ENCODE assay signal across 9 cellular contexts in genomic region chr11:119016216-119017009, GRCh38. TPM values are rescaled to one million over a fixed set of nuclear protein-coding genes. Genes with fewer than 3 reads are reported as not detected.
A peak's percentile ranks its signal among the peaks of the same experiment; 100 is the strongest.
DNase-seq lines count a peak whose midpoint lies in the region; ATAC-seq, FAIRE-seq and TF ChIP-seq lines count a peak whose summit lies in the region.
"Had no signal": no experiment of that assay in that cellular context is flagged by ENCODE, and none has a peak within 500 bp of the region (broad histone marks: within the 10 kb centered on the region; RNA-seq: fewer than 3 reads in every experiment).

No MANE protein-coding gene starts in this region.

- no peak overlapping the region for H2BK12ac ChIP-seq in H1 (ENCODE audit: low read depth, low read length)

- no peak overlapping the region for H4K8ac ChIP-seq in H1 (ENCODE audit: extremely low read depth, insufficient read depth, low read length)

- no peaks in the 10 kb centered on the region for H3K9me3 Mint-ChIP-seq in progenitor cell of endocrine pancreas (ENCODE audit: low read depth)

- no peak overlapping the region for H3K18ac ChIP-seq in H1 (ENCODE audit: extremely low read depth, low read length)

- peak overlapping the region; percentile 99 for H3K9ac ChIP-seq in PC-3 (ENCODE audit: low read length)
- H3K9ac ChIP-seq in H1 (replicated peaks in 1 of 4; ENCODE audit: extremely low read depth in 1 of 4, low read depth in 3 of 4, low read length in 3 of 4) = no peak overlapping the region

- H2AFZ ChIP-seq in PC-3 (ENCODE audit: low read length) (no peak overlapping the region), H1 (ENCODE audit: low read length) (no peak overlapping the region)

- no peak overlapping the region for H3K23ac ChIP-seq in H1 (ENCODE audit: insufficient read length)

- H3K4me1 Mint-ChIP-seq in progenitor cell of endocrine pancreas (ENCODE audit: low read depth) = peaks cover 19% of the 10 kb centered on the region

- H2BK15ac ChIP-seq in H1 (ENCODE audit: low read length) = no peak overlapping the region

- CTCF ChIA-PET in PC-3 (lab: Charles Lee) (no interaction called here), H1 (lab: Charles Lee; ENCODE audit: partially characterized antibody) (interaction anchor here (0.7 to 1.8 kb wide), 9 partner anchors 9 to 298 kb away, joined by 3 to 5 read pairs (median 4); no protein-coding TSS in a partner anchor)

- H3K4me3 Mint-ChIP-seq in progenitor cell of endocrine pancreas (ENCODE audit: low read depth) = peak overlapping the region; percentile 100

- no peak for FAIRE-seq in H1 (lab: Jason Lieb, UNC)

- H3K79me2 ChIP-seq in PC-3 (ENCODE audit: low read length) (peaks cover 63% of the 10 kb centered on the region), H1 (ENCODE audit: control insufficient read depth in 1 of 2, insufficient read depth in 2 of 2, low read length in 2 of 2) (peaks cover 15 to 48% of the 10 kb centered on the region in 2 experiments; a peak in 3 of 4 replicates)

- H3K36me3 Mint-ChIP-seq in progenitor cell of endocrine pancreas (ENCODE audit: insufficient read depth) = peaks cover 28% of the 10 kb centered on the region

- no peak overlapping the region for H3K4ac ChIP-seq in H1 (replicated peaks; ENCODE audit: insufficient read length, low read depth, low read length)

- peak overlapping the region; percentile 94 for H3K4me3 ChIP-seq in GM12865 (ENCODE audit: low read depth, low read length)
- peak overlapping the region; percentile 98 for H3K4me3 ChIP-seq in PC-3 (ENCODE audit: low read length)
- peak overlapping the region; percentile 93 to 99 (median 95); a peak in 4 of 8 replicates for H3K4me3 ChIP-seq in H1 (ENCODE audit: extremely low read depth in 1 of 4, insufficient read depth in 2 of 4, low read depth in 3 of 4, low read length in 4 of 4)
- H3K4me3 ChIP-seq in heart right ventricle = peak overlapping the region in 4 of 10 donors; percentile 82 to 87 (median 84)

- no peak overlapping the region for H2BK120ac ChIP-seq in H1 (replicated peaks; ENCODE audit: low read depth, low read length)

- H3K27me3 Mint-ChIP-seq in progenitor cell of endocrine pancreas = no peaks in the 10 kb centered on the region

- no peaks in the 10 kb centered on the region for H3K9me2 ChIP-seq in PC-3 (replicated peaks; ENCODE audit: low read length)

- DNase-seq in GM12865 (ENCODE audit: low read depth) (no peak), PC-3 (no peak), H1 (ENCODE audit: low read depth in 1 of 2, low spot score in 2 of 2) (no peak), progenitor cell of endocrine pancreas (ENCODE audit: low spot score, unreplicated experiment) (no peak), heart right ventricle (no peak), RKO (ENCODE audit: low spot score) (no peak), activated gamma-delta T cell treated with Interleukin-2 at 50 U/mL for 16 hours (no peak)
- DNase-seq: NCI-H510A had no signal

- H4K91ac ChIP-seq in H1 (replicated peaks; ENCODE audit: insufficient read length, low read length) = no peak overlapping the region

- no peak for ATAC-seq in PC-3
- ATAC-seq in HG02885 (IDR thresholded peaks at IDR 0.05; ENCODE audit: poor library complexity, unreplicated experiment) = no peak
- no peak for ATAC-seq in heart right ventricle

- TF ChIP-seq POLR2A in H1 (IDR thresholded peaks at IDR 0.05; ENCODE audit: control extremely low read depth in 1 of 2, low read depth in 2 of 2, low read length in 2 of 2) = peak in 1 of 2 experiments; percentile 69; a peak in 1 of 3 replicates

- TF ChIP-seq CTCF in GM12865 (IDR thresholded peaks at IDR 0.05; ENCODE audit: insufficient read depth, low read depth, low read length, missing control alignments) = no peak
- TF ChIP-seq CTCF in PC-3 (conservative IDR thresholded peaks at IDR 0.05; ENCODE audit: low read depth, low read length) = no peak
- no peak for TF ChIP-seq CTCF in H1 (IDR thresholded peaks at IDR 0.05; ENCODE audit: control extremely low read depth in 1 of 3, insufficient read depth in 1 of 3, low read depth in 1 of 3, low read length in 3 of 3)
- no peak for TF ChIP-seq CTCF in progenitor cell of endocrine pancreas (IDR thresholded peaks at IDR 0.05; ENCODE audit: unreplicated experiment)
- no peak for TF ChIP-seq CTCF in heart right ventricle (IDR thresholded peaks at IDR 0.05)

- TF ChIP-seq EP300 in H1 (IDR thresholded peaks at IDR 0.05; ENCODE audit: borderline replicate concordance in 1 of 2, low read depth in 2 of 2, low read length in 2 of 2) = no peak

- no peak for TF ChIP-seq RAD21 in H1 (IDR thresholded peaks at IDR 0.05 in 1 of 2, conservative IDR thresholded peaks at IDR 0.05 in 1 of 2; ENCODE audit: low read depth in 2 of 2, low read length in 2 of 2)

- H4K5ac ChIP-seq in H1 (ENCODE audit: insufficient read length, low read depth, low read length) = no peak overlapping the region

- WGBS in H1 (ENCODE audit: extremely low coverage in 1 of 2, insufficient coverage in 1 of 2, insufficient read length in 1 of 2, insufficient replicate concordance in 2 of 2, low coverage in 1 of 2, low lambda C conversion rate in 2 of 2, missing lambda C conversion rate in 1 of 2), 2 experiments = 93% methylated on average over 14 of the region's 14 CpGs; no CpG with 5 or more reads in 1 of the 2 experiments
- whole genome bisulfite sequencing in heart right ventricle, 2 donors = 77 to 78% methylated on average over 14 of the region's 14 CpGs

- no peak overlapping the region for H2BK5ac ChIP-seq in H1 (ENCODE audit: low read depth, low read length)

- H3K79me1 ChIP-seq in H1 (ENCODE audit: low read depth, low read length) = peaks cover 5% of the 10 kb centered on the region

- H3K27ac ChIP-seq in PC-3 (ENCODE audit: low read length) = no peak overlapping the region
- H3K27ac ChIP-seq in H1 (ENCODE audit: low read depth, low read length) = no peak overlapping the region; the same call in 1 of the 2 replicates
- H3K27ac ChIP-seq in heart right ventricle = peak overlapping the region in 2 of 10 donors; percentile 93 to 94

- H3K27ac Mint-ChIP-seq in progenitor cell of endocrine pancreas = peak overlapping the region; percentile 29

- H2BK20ac ChIP-seq in H1 (ENCODE audit: low read length) = no peak overlapping the region

- H3K4me1 ChIP-seq in PC-3 (ENCODE audit: insufficient read depth, low read length) = peaks cover 29% of the 10 kb centered on the region
- peaks cover 0 to 9% (median 2%) of the 10 kb centered on the region in 4 experiments; a peak in 4 of 7 replicates for H3K4me1 ChIP-seq in H1 (replicated peaks in 1 of 4; ENCODE audit: control insufficient read depth in 3 of 4, insufficient read depth in 4 of 4, low read length in 3 of 4)
- H3K4me1 ChIP-seq in heart right ventricle = peaks cover 5 to 47% (median 41%) of the 10 kb centered on the region in 9 donors

- H3K36me3 ChIP-seq in PC-3 (ENCODE audit: low read depth, low read length) (peaks cover 46% of the 10 kb centered on the region), H1 (ENCODE audit: control insufficient read depth in 2 of 4, insufficient read depth in 4 of 4, low read length in 3 of 4) (peaks cover 28 to 63% (median 46%) of the 10 kb centered on the region in 4 experiments), heart right ventricle (peaks cover 0 to 73% (median 21%) of the 10 kb centered on the region in 9 donors)

- H4K20me1 ChIP-seq in PC-3 (ENCODE audit: low read length) (peaks cover 31% of the 10 kb centered on the region), H1 (replicated peaks in 1 of 2; ENCODE audit: control insufficient read depth in 1 of 2, insufficient read depth in 2 of 2, low read length in 2 of 2) (peaks cover 3 to 8% of the 10 kb centered on the region in 2 experiments)

- POLR2A ChIA-PET in PC-3 (lab: Charles Lee; ENCODE audit: unreplicated experiment) (interaction anchor here (0.7 kb wide), 1 partner anchor 22 kb away, joined by 3 read pairs; no protein-coding TSS in a partner anchor), H1 (lab: Charles Lee; ENCODE audit: partially characterized antibody) (interaction anchor here (0.6 to 18.5 kb wide), 21 partner anchors 9 to 115 kb away, joined by 3 to 264 read pairs (median 4); partner anchors contain the start of genes C2CD2L, CENATAC, SLC37A4 and VPS11)

- no TSS peak for BruUV-seq in PC-3 (replicated peaks; lab: Mats Ljungman, UMichigan)

- no peak overlapping the region for H2AK5ac ChIP-seq in H1 (ENCODE audit: low read depth, low read length)

- H3K23me2 ChIP-seq in H1 (ENCODE audit: low read depth, low read length) = no peaks in the 10 kb centered on the region; the same call in 1 of the 2 replicates

- H3K4me2 ChIP-seq in PC-3 (ENCODE audit: low read length) (peak overlapping the region; percentile 94), H1 (ENCODE audit: insufficient read depth in 1 of 2, low read depth in 2 of 2, low read length in 2 of 2) (peak overlapping the region; percentile 68 to 75)

- intact Hi-C loops in PC-3 (cut with micrococcal nuclease) (loop anchor here (5.0 kb wide), 1 partner anchor 41 kb away; the partner anchor contains the start of gene HYOU1), heart right ventricle (cut with DNase I) (loop anchor here in 2 of 10 donors (5.0 to 10.0 kb wide), 2 partner anchors 48 to 86 kb away; partner anchors contain the start of genes DPAGT1 (in 1 of the 2) and VPS11 (in 1 of the 2))

- H3K14ac ChIP-seq in H1 (ENCODE audit: insufficient read length) = no peak overlapping the region

- H3F3A ChIP-seq in PC-3 (ENCODE audit: low read length, unreplicated experiment) = peaks cover 30% of the 10 kb centered on the region

- H3K56ac ChIP-seq in H1 (replicated peaks; ENCODE audit: insufficient read length, low read depth, low read length) = no peak overlapping the region

- H3K9me3 ChIP-seq in PC-3 (ENCODE audit: low read length) (no peaks in the 10 kb centered on the region), H1 (ENCODE audit: insufficient read depth in 2 of 2, low read depth in 1 of 2, low read length in 1 of 2) (no peaks in the 10 kb centered on the region), heart right ventricle (no peaks in the 10 kb centered on the region)

- H3K27me3 ChIP-seq in PC-3 (ENCODE audit: low read length) = no peaks in the 10 kb centered on the region
- no peaks in the 10 kb centered on the region for H3K27me3 ChIP-seq in H1 (replicated peaks in 1 of 4; ENCODE audit: control insufficient read depth in 3 of 4, extremely low read depth in 1 of 4, insufficient read depth in 3 of 4, low read length in 3 of 4)
- H3K27me3 ChIP-seq in heart right ventricle = no peaks in the 10 kb centered on the region

RNA-seq across cellular contexts. Expression of gene RPS25, which starts 1.7 kb away (rescaled TPM):
- total RNA-seq in PC-3 (2014; rRNA removed) (813 and 931 TPM in 2 replicates), progenitor cell of endocrine pancreas (1,089 and 1,112 TPM in 2 replicates), heart right ventricle (100 to 1,000 TPM; 743 to 915 (median 823) TPM)
- 1,525 and 1,551 TPM in 2 replicates for total RNA-seq in H1 (2021; fragmentation: NEBNext Ultra II Directional; extraction: Animal tissue kit (Norgen Biotek cat#: 25700))
- polyA plus RNA-seq in H1 (2011; rRNA removed) (949 and 1,643 TPM in 2 replicates), heart right ventricle (1,000 to 10,000 TPM; 1,404 to 1,607 TPM)
- 2,605 TPM for polyA plus RNA-seq in H1 (2011; cell fraction: cytosol; rRNA removed)
- polyA plus RNA-seq in H1 (2011; cell fraction: nucleus; rRNA removed) = 229 TPM
- polyA plus RNA-seq in H1 (2012, experiment 1 of 2) = 1,158 to 2,090 TPM (median 1,347 TPM) in 4 replicates
- polyA plus RNA-seq in H1 (2012, experiment 2 of 2) = 3,124 TPM
- 3,101 TPM for polyA plus RNA-seq in H1 (2013, experiment 1 of 2)
- 3,045 TPM for polyA plus RNA-seq in H1 (2013, experiment 2 of 2)
- polyA minus RNA-seq in H1 (2011; rRNA and poly(A)+ RNA removed) = 94.4 and 132 TPM in 2 replicates
- polyA minus RNA-seq in H1 (2011; cell fraction: cytosol; rRNA and poly(A)+ RNA removed) = 544 TPM
- 151 TPM for polyA minus RNA-seq in H1 (2011; cell fraction: nucleus; rRNA and poly(A)+ RNA removed)

RNA-seq across cellular contexts. Expression of gene TRAPPC4, which starts 2.2 kb away (rescaled TPM):
- 129 and 150 TPM in 2 replicates for total RNA-seq in PC-3 (2014; rRNA removed)
- 88.6 and 94.3 TPM in 2 replicates for total RNA-seq in H1 (2021; fragmentation: NEBNext Ultra II Directional; extraction: Animal tissue kit (Norgen Biotek cat#: 25700))
- 223 and 240 TPM in 2 replicates for polyA plus RNA-seq in H1 (2011; rRNA removed)
- polyA plus RNA-seq in H1 (2011; cell fraction: cytosol; rRNA removed) = 245 TPM
- 104 TPM for polyA plus RNA-seq in H1 (2011; cell fraction: nucleus; rRNA removed)
- polyA plus RNA-seq in H1 (2012, experiment 1 of 2) = 108 to 134 TPM (median 120 TPM) in 4 replicates
- polyA plus RNA-seq in H1 (2012, experiment 2 of 2) = 19.3 TPM
- 86.2 TPM for polyA plus RNA-seq in H1 (2013, experiment 1 of 2)
- 95.7 TPM for polyA plus RNA-seq in H1 (2013, experiment 2 of 2)
- 100 and 133 TPM in 2 replicates for polyA minus RNA-seq in H1 (2011; rRNA and poly(A)+ RNA removed)
- polyA minus RNA-seq in H1 (2011; cell fraction: cytosol; rRNA and poly(A)+ RNA removed) = 26.9 TPM
- 47.6 TPM for polyA minus RNA-seq in H1 (2011; cell fraction: nucleus; rRNA and poly(A)+ RNA removed)
- 60.3 and 60.7 TPM in 2 replicates for total RNA-seq in progenitor cell of endocrine pancreas
- total RNA-seq in heart right ventricle = 10 to 100 TPM; 29.5 to 51.4 (median 37.5) TPM
- 10 to 100 TPM; 14.6 to 95.1 TPM for polyA plus RNA-seq in heart right ventricle

RNA-seq across cellular contexts. Expression of gene SLC37A4, which starts 14.3 kb away (rescaled TPM):
- total RNA-seq in PC-3 (2014; rRNA removed) (31.4 and 35.4 TPM in 2 replicates), progenitor cell of endocrine pancreas (52.7 and 53.4 TPM in 2 replicates), heart right ventricle (10 to 100 TPM in 1 of 10 donors, 1 to 10 TPM in 9; 3.8 to 12.0 (median 6.5) TPM)
- 29.0 and 35.1 TPM in 2 replicates for total RNA-seq in H1 (2021; fragmentation: NEBNext Ultra II Directional; extraction: Animal tissue kit (Norgen Biotek cat#: 25700))
- polyA plus RNA-seq in H1 (2011; rRNA removed) (91.9 and 101 TPM in 2 replicates), heart right ventricle (10 to 100 TPM in 1 of 2 donors, 1 to 10 TPM in 1; 7.6 to 11.1 TPM)
- polyA plus RNA-seq in H1 (2011; cell fraction: cytosol; rRNA removed) = 79.2 TPM
- 241 TPM for polyA plus RNA-seq in H1 (2011; cell fraction: nucleus; rRNA removed)
- polyA plus RNA-seq in H1 (2012, experiment 1 of 2) = 35.6 to 53.5 TPM (median 49.8 TPM) in 4 replicates
- 53.6 TPM for polyA plus RNA-seq in H1 (2012, experiment 2 of 2)
- polyA plus RNA-seq in H1 (2013, experiment 1 of 2) = 44.1 TPM
- 43.1 TPM for polyA plus RNA-seq in H1 (2013, experiment 2 of 2)
- 60.9 and 63.3 TPM in 2 replicates for polyA minus RNA-seq in H1 (2011; rRNA and poly(A)+ RNA removed)
- polyA minus RNA-seq in H1 (2011; cell fraction: cytosol; rRNA and poly(A)+ RNA removed) = 23.0 TPM
- 45.7 TPM for polyA minus RNA-seq in H1 (2011; cell fraction: nucleus; rRNA and poly(A)+ RNA removed)

RNA-seq across cellular contexts. Expression of gene CENATAC, which starts 18.5 kb away (rescaled TPM):
- total RNA-seq in PC-3 (2014; rRNA removed) (83.5 and 88.0 TPM in 2 replicates), progenitor cell of endocrine pancreas (56.5 and 66.6 TPM in 2 replicates), heart right ventricle (10 to 100 TPM in 7 of 10 donors, 1 to 10 TPM in 3; 7.8 to 13.5 (median 11.3) TPM)
- 33.1 and 36.4 TPM in 2 replicates for total RNA-seq in H1 (2021; fragmentation: NEBNext Ultra II Directional; extraction: Animal tissue kit (Norgen Biotek cat#: 25700))
- polyA plus RNA-seq in H1 (2011; rRNA removed) (20.1 and 22.7 TPM in 2 replicates), heart right ventricle (10 to 100 TPM in 1 of 2 donors, 1 to 10 TPM in 1; 8.2 to 85.2 TPM)
- 27.0 TPM for polyA plus RNA-seq in H1 (2011; cell fraction: cytosol; rRNA removed)
- 33.9 TPM for polyA plus RNA-seq in H1 (2011; cell fraction: nucleus; rRNA removed)
- 31.1 to 37.2 TPM (median 35.4 TPM) in 4 replicates for polyA plus RNA-seq in H1 (2012, experiment 1 of 2)
- polyA plus RNA-seq in H1 (2012, experiment 2 of 2) = 15.7 TPM
- 41.8 TPM for polyA plus RNA-seq in H1 (2013, experiment 1 of 2)
- 33.2 TPM for polyA plus RNA-seq in H1 (2013, experiment 2 of 2)
- 29.4 and 32.4 TPM in 2 replicates for polyA minus RNA-seq in H1 (2011; rRNA and poly(A)+ RNA removed)
- 18.3 TPM for polyA minus RNA-seq in H1 (2011; cell fraction: cytosol; rRNA and poly(A)+ RNA removed)
- polyA minus RNA-seq in H1 (2011; cell fraction: nucleus; rRNA and poly(A)+ RNA removed) = 50.4 TPM

RNA-seq across cellular contexts. Expression of gene HYOU1, which starts 40.6 kb away (rescaled TPM):
- 168 and 208 TPM in 2 replicates for total RNA-seq in PC-3 (2014; rRNA removed)
- total RNA-seq in H1 (2021; fragmentation: NEBNext Ultra II Directional; extraction: Animal tissue kit (Norgen Biotek cat#: 25700)) = 293 and 295 TPM in 2 replicates
- 229 and 239 TPM in 2 replicates for polyA plus RNA-seq in H1 (2011; rRNA removed)
- 202 TPM for polyA plus RNA-seq in H1 (2011; cell fraction: cytosol; rRNA removed)
- polyA plus RNA-seq in H1 (2011; cell fraction: nucleus; rRNA removed) = 288 TPM
- 173 to 236 TPM (median 223 TPM) in 4 replicates for polyA plus RNA-seq in H1 (2012, experiment 1 of 2)
- polyA plus RNA-seq in H1 (2012, experiment 2 of 2) = 152 TPM
- polyA plus RNA-seq in H1 (2013, experiment 1 of 2) = 284 TPM
- polyA plus RNA-seq in H1 (2013, experiment 2 of 2) = 265 TPM
- polyA minus RNA-seq in H1 (2011; rRNA and poly(A)+ RNA removed) = 323 and 367 TPM in 2 replicates
- 136 TPM for polyA minus RNA-seq in H1 (2011; cell fraction: cytosol; rRNA and poly(A)+ RNA removed)
- 90.0 TPM for polyA minus RNA-seq in H1 (2011; cell fraction: nucleus; rRNA and poly(A)+ RNA removed)
- 196 and 199 TPM in 2 replicates for total RNA-seq in progenitor cell of endocrine pancreas
- 10 to 100 TPM; 45.0 to 96.4 (median 64.4) TPM for total RNA-seq in heart right ventricle
- polyA plus RNA-seq in heart right ventricle = 100 to 1,000 TPM in 1 of 2 donors, 10 to 100 TPM in 1; 33.0 to 179 TPM
